16 cellular contexts compared by ENCODE assay signal in genomic region chr9:35556781-35557180, GRCh38. TPM values are rescaled to one million over a fixed set of nuclear protein-coding genes. Genes with fewer than 3 reads are reported as not detected.
DNase-seq lines count a peak whose midpoint lies in the region; ATAC-seq and TF ChIP-seq lines count a peak whose summit lies in the region.
"Had no signal": no experiment of that assay in that cellular context is flagged by ENCODE, and none has a peak within 500 bp of the region (broad histone marks: within the 10 kb centered on the region; RNA-seq: fewer than 3 reads in every experiment).

No MANE protein-coding gene starts in this region.

- no peak for ATAC-seq in thoracic aorta (ENCODE audit: insufficient number of reproducible peaks, low FRiP score, low read depth)
- ATAC-seq in HG03565 (IDR thresholded peaks at IDR 0.05; ENCODE audit: unreplicated experiment), result no peak
- ATAC-seq in sciatic nerve, result no peak
- ATAC-seq: CD8-positive, alpha-beta T cell; GM12878 had no signal

- no peaks in the 10 kb centered on the region for H3K9me3 ChIP-seq in adipocyte (ENCODE audit: control insufficient read depth, low read length)
- H3K9me3 ChIP-seq in thoracic aorta, result no peaks in the 10 kb centered on the region
- no peaks in the 10 kb centered on the region for H3K9me3 ChIP-seq in BE2C
- H3K9me3 ChIP-seq: HAP-1 had no signal

- H3K27me3 Mint-ChIP-seq in activated CD4-positive, alpha-beta T cell treated with anti-CD3 and anti-CD28 coated beads, Interleukin-2, amount 10 ng/mL, durations not matched to agents 24 days and 14 days, result no peaks in the 10 kb centered on the region
- peaks cover 2% of the 10 kb centered on the region for H3K27me3 Mint-ChIP-seq in nephron progenitor cell (ENCODE audit: low read depth, poor library complexity)

- H3K9ac ChIP-seq in adipocyte (ENCODE audit: low read length), result peak overlapping the region; percentile 31

- TF ChIP-seq CTCF in nephron progenitor cell (IDR thresholded peaks at IDR 0.05) (no peak), thoracic aorta (IDR thresholded peaks at IDR 0.05) (no peak), BE2C (IDR thresholded peaks at IDR 0.05; ENCODE audit: low read depth, low read length) (no peak)

- H3K27me3 ChIP-seq in adipocyte (replicated peaks; ENCODE audit: control insufficient read depth, insufficient read depth, low read length), result no peaks in the 10 kb centered on the region
- H3K27me3 ChIP-seq in thoracic aorta (replicated peaks; ENCODE audit: insufficient read depth), result no peaks in the 10 kb centered on the region
- no peaks in the 10 kb centered on the region for H3K27me3 ChIP-seq in BE2C

- H3K4me3 ChIP-seq in adipocyte (ENCODE audit: low read length), result no peak overlapping the region
- no peak overlapping the region for H3K4me3 ChIP-seq in thoracic aorta
- no peak overlapping the region for H3K4me3 ChIP-seq in BE2C (ENCODE audit: low read depth, low read length)
- H3K4me3 ChIP-seq: GM12878, HAP-1 had no signal

- no peaks in the 10 kb centered on the region for H3K9me3 Mint-ChIP-seq in activated CD4-positive, alpha-beta T cell treated with anti-CD3 and anti-CD28 coated beads, Interleukin-2, amount 10 ng/mL, durations not matched to agents 24 days and 14 days
- H3K9me3 Mint-ChIP-seq in nephron progenitor cell, result no peaks in the 10 kb centered on the region
- H3K9me3 Mint-ChIP-seq: CD8-positive, alpha-beta T cell had no signal

- H3K36me3 Mint-ChIP-seq in activated CD4-positive, alpha-beta T cell treated with anti-CD3 and anti-CD28 coated beads, Interleukin-2, amount 10 ng/mL, durations not matched to agents 24 days and 14 days (ENCODE audit: low read depth), result no peaks in the 10 kb centered on the region
- peaks cover 14% of the 10 kb centered on the region for H3K36me3 Mint-ChIP-seq in nephron progenitor cell (ENCODE audit: low read depth)
- H3K36me3 Mint-ChIP-seq: CD8-positive, alpha-beta T cell had no signal

- H3K27ac ChIP-seq in thoracic aorta, result peak overlapping the region; percentile 15 to 19
- H3K27ac ChIP-seq: 22Rv1 had no signal

- peaks cover 17% of the 10 kb centered on the region for H3K4me1 ChIP-seq in adipocyte (ENCODE audit: control insufficient read depth, insufficient read depth, low read length)
- peaks cover 16 to 60% of the 10 kb centered on the region in 2 donors for H3K4me1 ChIP-seq in thoracic aorta (ENCODE audit: control insufficient read depth in 1 of 2, low read depth in 2 of 2)
- no peaks in the 10 kb centered on the region; the same call in 1 of the 2 replicates for H3K4me1 ChIP-seq in BE2C
- H3K4me1 ChIP-seq: HAP-1 had no signal

- H3K36me3 ChIP-seq in adipocyte (ENCODE audit: control insufficient read depth, insufficient read depth, low read length, severe bottlenecking), result peaks cover 70% of the 10 kb centered on the region
- H3K36me3 ChIP-seq in thoracic aorta, result peaks cover 61% of the 10 kb centered on the region
- peaks cover 8% of the 10 kb centered on the region for H3K36me3 ChIP-seq in BE2C

- DNase-seq in activated CD4-positive, alpha-beta T cell treated with anti-CD3 and anti-CD28 coated beads, Interleukin-2, amount 10 ng/mL, durations not matched to agents 24 days and 14 days, result no peak
- no peak for DNase-seq in activated CD4-positive, alpha-beta T cell treated with anti-CD3 and anti-CD28 coated beads for 1 hour
- no peak for DNase-seq in adipocyte (ENCODE audit: low read depth)
- DNase-seq in nephron progenitor cell, result no peak
- no peak for DNase-seq in thoracic aorta (ENCODE audit: low spot score)
- DNase-seq in sciatic nerve (ENCODE audit: low spot score), result no peak
- DNase-seq in BE2C, result no peak
- DNase-seq: CD8-positive, alpha-beta T cell; DND-41; NCI-H187; NCI-H226; NCI-H524 treated with DMSO at 0.1 percent for 48 hours had no signal

- no peak overlapping the region for H3K4me3 Mint-ChIP-seq in activated CD4-positive, alpha-beta T cell treated with anti-CD3 and anti-CD28 coated beads, Interleukin-2, amount 10 ng/mL, durations not matched to agents 24 days and 14 days
- H3K4me3 Mint-ChIP-seq in nephron progenitor cell, result no peak overlapping the region
- H3K4me3 Mint-ChIP-seq: CD8-positive, alpha-beta T cell had no signal

- no peaks in the 10 kb centered on the region for H3K4me1 Mint-ChIP-seq in activated CD4-positive, alpha-beta T cell treated with anti-CD3 and anti-CD28 coated beads, Interleukin-2, amount 10 ng/mL, durations not matched to agents 24 days and 14 days
- peaks cover 23% of the 10 kb centered on the region for H3K4me1 Mint-ChIP-seq in nephron progenitor cell

- intact Hi-C loops in activated CD4-positive, alpha-beta T cell treated with anti-CD3 and anti-CD28 coated beads, Interleukin-2, amount 10 ng/mL, durations not matched to agents 24 days and 14 days (cut with micrococcal nuclease), result no loop called here
- intact Hi-C loops in sciatic nerve (cut with DNase I), result loop anchor here (5.0 kb wide), 1 partner anchor 74 kb away; no protein-coding TSS in a partner anchor

- H3K27ac Mint-ChIP-seq in activated CD4-positive, alpha-beta T cell treated with anti-CD3 and anti-CD28 coated beads, Interleukin-2, amount 10 ng/mL, durations not matched to agents 24 days and 14 days, result peak overlapping the region; percentile 39
- peak overlapping the region; percentile 91 for H3K27ac Mint-ChIP-seq in nephron progenitor cell

RNA-seq across cellular contexts. Expression of gene TESK1, which starts 48.3 kb away (rescaled TPM):
- 48.7 and 52.9 TPM in 2 replicates for total RNA-seq in activated CD4-positive, alpha-beta T cell treated with anti-CD3 and anti-CD28 coated beads, Interleukin-2, amount 10 ng/mL, durations not matched to agents 24 days and 14 days
- total RNA-seq in thoracic aorta (10 to 100 TPM; 64.5 to 69.9 TPM), sciatic nerve (49.0 TPM)
- polyA plus RNA-seq in BE2C (2012; ENCODE audit: insufficient read depth, insufficient read length, low read depth), result 17.5 TPM
